In the genomic region with DNA sequence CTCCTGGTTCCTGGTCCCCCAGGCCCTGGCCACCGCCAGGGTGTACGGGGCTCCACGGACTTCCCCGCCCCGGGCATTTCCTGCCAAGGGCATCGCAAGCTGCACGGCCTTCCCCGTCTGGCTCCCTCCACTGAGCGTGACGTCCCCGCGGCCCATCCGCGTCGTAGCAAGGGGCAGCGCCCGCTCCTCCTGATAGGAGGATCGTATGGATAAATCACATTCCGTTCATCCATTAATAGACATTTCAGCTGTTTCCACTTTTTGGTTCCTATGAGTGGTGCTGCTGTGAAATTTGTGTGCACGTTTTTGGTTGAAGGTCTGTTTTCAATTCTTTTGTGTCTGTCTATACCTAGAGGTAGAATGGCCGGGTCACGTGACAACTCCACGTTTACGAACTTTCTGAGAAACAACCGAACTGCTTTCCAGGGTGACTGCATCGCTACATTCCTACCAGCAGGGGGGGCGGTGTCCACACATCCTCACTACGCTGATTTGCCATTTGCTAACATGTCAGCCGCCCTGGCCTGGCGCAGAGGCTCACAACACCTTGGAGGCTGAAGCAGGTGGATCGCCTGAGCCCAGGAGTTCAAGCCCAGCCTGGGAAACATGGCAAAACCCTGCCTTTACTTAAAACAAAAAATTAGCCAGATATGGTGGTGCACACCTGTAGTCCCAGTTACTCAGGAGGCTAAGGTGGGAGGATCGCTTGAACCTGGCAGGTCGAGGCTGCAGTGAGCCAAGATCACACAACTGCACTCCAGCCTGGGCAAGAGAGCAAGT, we compare ENCODE assay signal across 8 cellular contexts. TPM values are rescaled to one million over a fixed set of nuclear protein-coding genes. Genes with fewer than 3 reads are reported as not detected.
DNase-seq lines count a peak whose midpoint lies in the region; ATAC-seq and TF ChIP-seq lines count a peak whose summit lies in the region.

No MANE protein-coding gene starts in this region.

- no peaks in the 10 kb centered on the region for H3K9me3 Mint-ChIP-seq in CD14-positive monocyte
- H3K9me3 Mint-ChIP-seq in natural killer cell, result no peaks in the 10 kb centered on the region

- no peaks in the 10 kb centered on the region for H3K27me3 ChIP-seq in OCI-LY3 (ENCODE audit: low read depth, low read length)

- no peaks in the 10 kb centered on the region for H4K20me1 ChIP-seq in OCI-LY3 (ENCODE audit: insufficient read depth, low read length)

- no peak overlapping the region for H3K27ac ChIP-seq in OCI-LY3 (ENCODE audit: low read length)

- H3K27ac Mint-ChIP-seq in CD14-positive monocyte (no peak overlapping the region), natural killer cell (peak overlapping the region; percentile 23 to 35)

- no peaks in the 10 kb centered on the region for H3K9me3 ChIP-seq in OCI-LY3 (ENCODE audit: insufficient read depth, low read length)

- H3K36me3 ChIP-seq in OCI-LY3 (replicated peaks; ENCODE audit: low read depth, low read length), result no peaks in the 10 kb centered on the region

- H3K4me3 ChIP-seq in HFF-Myc (replicated peaks; ENCODE audit: low read depth, low read length) (no peak overlapping the region), OCI-LY3 (ENCODE audit: low read length) (no peak overlapping the region)

- ATAC-seq in natural killer cell (peak; percentile 74 to 85 (median 83)), GM21390 (IDR thresholded peaks at IDR 0.05; ENCODE audit: unreplicated experiment) (no peak)

- intact Hi-C loops in CD14-positive monocyte (cut with micrococcal nuclease) (loop anchor here in 1 of 2 donors (5.0 kb wide), 1 partner anchor 538 kb away; no protein-coding TSS in a partner anchor), natural killer cell (cut with micrococcal nuclease) (no loop called here)

- DNase-seq in CD14-positive monocyte (ENCODE audit: low spot score), result peak; percentile 64
- DNase-seq in HFF-Myc (ENCODE audit: extremely low read depth, low read depth), result peak; percentile 62
- DNase-seq in activated CD8-positive, alpha-beta memory T cell treated with anti-CD3 and anti-CD28 coated beads, Interleukin-2, amount 50 U/mL, for 48 hours, result peak; percentile 89
- peak; percentile 68 to 79 for DNase-seq in erythroblast (lab: John Stamatoyannopoulos, UW)
- peak; percentile 62 for DNase-seq in natural killer cell
- peak; percentile 70 for DNase-seq in stimulated activated naive CD4-positive, alpha-beta T cell treated with Interleukin-2 at 50 U/mL for 16 hours (lab: John Stamatoyannopoulos, UW)

- H3K4me3 Mint-ChIP-seq in CD14-positive monocyte, result peak overlapping the region in 1 of 2 donors; percentile 64
- H3K4me3 Mint-ChIP-seq in natural killer cell, result no peak overlapping the region

- H3K36me3 Mint-ChIP-seq in CD14-positive monocyte, result no peaks in the 10 kb centered on the region
- H3K36me3 Mint-ChIP-seq in natural killer cell, result no peaks in the 10 kb centered on the region

- H2AFZ ChIP-seq in OCI-LY3 (ENCODE audit: low read depth, low read length), result no peak overlapping the region

- no peaks in the 10 kb centered on the region for H3K4me1 ChIP-seq in OCI-LY3 (ENCODE audit: low read length)

- H3K9ac ChIP-seq in OCI-LY3 (ENCODE audit: low read length), result no peak overlapping the region

- H3K4me1 Mint-ChIP-seq in CD14-positive monocyte (peaks cover 7% of the 10 kb centered on the region), natural killer cell (peaks cover 6 to 11% of the 10 kb centered on the region in 2 donors)

- H3K27me3 Mint-ChIP-seq in CD14-positive monocyte (ENCODE audit: low read depth in 3 of 3) (peaks cover 2 to 21% (median 9%) of the 10 kb centered on the region in 3 donors), natural killer cell (ENCODE audit: low read depth in 2 of 2) (no peaks in the 10 kb centered on the region)

- H3K79me2 ChIP-seq in OCI-LY3 (ENCODE audit: low read length), result no peaks in the 10 kb centered on the region

- no peak for TF ChIP-seq POLR2A in erythroblast (IDR thresholded peaks at IDR 0.05; ENCODE audit: low read length)

- TF ChIP-seq CTCF in CD14-positive monocyte (IDR thresholded peaks at IDR 0.05) (peak; percentile 85), HFF-Myc (IDR thresholded peaks at IDR 0.05; ENCODE audit: low read depth, low read length, missing control alignments) (peak; percentile 81), OCI-LY3 (IDR thresholded peaks at IDR 0.05; ENCODE audit: low read depth, low read length) (peak; percentile 67), natural killer cell (IDR thresholded peaks at IDR 0.05) (peak; percentile 87)

- H3K4me2 ChIP-seq in OCI-LY3 (ENCODE audit: low read length), result no peak overlapping the region

RNA-seq across cellular contexts. Expression of a gene that starts 37.7 kb away (rescaled TPM):
- polyA plus RNA-seq in CD14-positive monocyte, result not detected
- total RNA-seq in natural killer cell, result not detected

Comparison
In these comparisons a context has a peak if more than half of its experiments do, and no peak if none do; other contexts are left out.
1. H3K27ac Mint-ChIP-seq: peak in natural killer cell (2 of 2); none in CD14-positive monocyte (0 of 7).
2. Peak in every context shown above with its lines, with median percentiles within 50 percentile points of each other: DNase-seq and CTCF ChIP-seq.